In genomic region chr1:167690053-167690452, GRCh38 we compare ENCODE assay signal across 17 cellular contexts. TPM values are rescaled to one million over a fixed set of nuclear protein-coding genes. Genes with fewer than 3 reads are reported as not detected.
A peak's percentile ranks its signal among the peaks of the same experiment; 100 is the strongest.
DNase-seq lines count a peak whose midpoint lies in the region; ATAC-seq and TF ChIP-seq lines count a peak whose summit lies in the region.
"Had no signal": no experiment of that assay in that cellular context is flagged by ENCODE, and none has a peak within 500 bp of the region (broad histone marks: within the 10 kb centered on the region; RNA-seq: fewer than 3 reads in every experiment).

No MANE protein-coding gene starts in this region.

- intact Hi-C loops in activated CD8-positive, alpha-beta T cell treated with anti-CD3 and anti-CD28 coated beads for 36 hours (cut with micrococcal nuclease): no loop called here
- intact Hi-C loops in adrenal gland (cut with DNase I): no loop called here

- no peak for DNase-seq in activated CD8-positive, alpha-beta T cell treated with anti-CD3 and anti-CD28 coated beads for 36 hours
- no peak for DNase-seq in activated CD8-positive, alpha-beta T cell treated with anti-CD3 and anti-CD28 coated beads, Interleukin-2, amount 10 ng/mL, durations not matched to agents 7 days and 5 days
- no peak for DNase-seq in CD8-positive, alpha-beta memory T cell
- no peak for DNase-seq in activated naive CD8-positive, alpha-beta T cell treated with anti-CD3 and anti-CD28 coated beads for 36 hours
- no peak for DNase-seq in stimulated activated naive B cell treated with anti-CD40 and anti-IgM and Interleukin-4, amounts not matched to agents 10 μg/mL and 1 μg/mL and 100 μg/mL, for 72 hours
- DNase-seq in adrenal gland (no peak), NCI-H187 treated with DMSO at 0.1 percent for 48 hours (lab: John Stamatoyannopoulos, UW) (no peak), NCI-H1694 (lab: John Stamatoyannopoulos, UW) (no peak)
- DNase-seq: AML-193; CD4-positive, alpha-beta T cell; MV-4-11; NCI-H146; NCI-H2107; NCI-H69 had no signal

- H3K4me1 Mint-ChIP-seq in activated CD8-positive, alpha-beta T cell treated with anti-CD3 and anti-CD28 coated beads for 36 hours (ENCODE audit: low read depth): peaks cover 22% of the 10 kb centered on the region
- H3K4me1 Mint-ChIP-seq in activated CD8-positive, alpha-beta T cell treated with anti-CD3 and anti-CD28 coated beads, Interleukin-2, amount 10 ng/mL, durations not matched to agents 7 days and 5 days (ENCODE audit: low read depth): peaks cover 8% of the 10 kb centered on the region
- peaks cover 16 to 32% (median 19%) of the 10 kb centered on the region in 3 donors for H3K4me1 Mint-ChIP-seq in CD8-positive, alpha-beta memory T cell
- H3K4me1 Mint-ChIP-seq in activated naive CD8-positive, alpha-beta T cell treated with anti-CD3 and anti-CD28 coated beads for 36 hours: peaks cover 29% of the 10 kb centered on the region
- peaks cover 49 to 73% of the 10 kb centered on the region in 2 donors for H3K4me1 Mint-ChIP-seq in stimulated activated naive B cell treated with anti-CD40 and anti-IgM and Interleukin-4, amounts not matched to agents 10 μg/mL and 1 μg/mL and 100 μg/mL, for 72 hours

- no peaks in the 10 kb centered on the region for H3K9me3 ChIP-seq in CD8-positive, alpha-beta memory T cell (ENCODE audit: low read length)
- H3K9me3 ChIP-seq in adrenal gland (replicated peaks in 1 of 3): no peaks in the 10 kb centered on the region

- no peaks in the 10 kb centered on the region for H3K27me3 Mint-ChIP-seq in activated CD8-positive, alpha-beta T cell treated with anti-CD3 and anti-CD28 coated beads for 36 hours
- H3K27me3 Mint-ChIP-seq in activated CD8-positive, alpha-beta T cell treated with anti-CD3 and anti-CD28 coated beads, Interleukin-2, amount 10 ng/mL, durations not matched to agents 7 days and 5 days (ENCODE audit: low read depth): no peaks in the 10 kb centered on the region
- H3K27me3 Mint-ChIP-seq in CD8-positive, alpha-beta memory T cell: no peaks in the 10 kb centered on the region
- H3K27me3 Mint-ChIP-seq in activated naive CD8-positive, alpha-beta T cell treated with anti-CD3 and anti-CD28 coated beads for 36 hours: no peaks in the 10 kb centered on the region
- no peaks in the 10 kb centered on the region for H3K27me3 Mint-ChIP-seq in stimulated activated naive B cell treated with anti-CD40 and anti-IgM and Interleukin-4, amounts not matched to agents 10 μg/mL and 1 μg/mL and 100 μg/mL, for 72 hours
- H3K27me3 Mint-ChIP-seq: CD4-positive, alpha-beta T cell had no signal

- no peak for TF ChIP-seq POLR2A in adrenal gland (IDR thresholded peaks at IDR 0.05)

- WGBS in adrenal gland, 4 donors: 81 to 93% (median 89%) methylated on average over 4 of the region's 4 CpGs

- TF ChIP-seq CTCF in activated CD8-positive, alpha-beta T cell treated with anti-CD3 and anti-CD28 coated beads for 36 hours (IDR thresholded peaks at IDR 0.05): no peak
- no peak for TF ChIP-seq CTCF in adrenal gland (IDR thresholded peaks at IDR 0.05)

- CTCF ChIA-PET in activated CD8-positive, alpha-beta T cell treated with anti-CD3 and anti-CD28 coated beads for 36 hours (lab: Charles Lee): interaction anchor here (1.2 to 2.8 kb wide), 2 partner anchors 16 to 90 kb away, joined by 3 to 15 read pairs; no protein-coding TSS in a partner anchor
- CTCF ChIA-PET in activated CD8-positive, alpha-beta T cell treated with anti-CD3 and anti-CD28 coated beads, Interleukin-2, amount 10 ng/mL, durations not matched to agents 7 days and 5 days (lab: Charles Lee): interaction anchor here (1.8 kb wide), 1 partner anchor 90 kb away, joined by 10 read pairs; no protein-coding TSS in a partner anchor
- CTCF ChIA-PET in CD8-positive, alpha-beta memory T cell (lab: Charles Lee): interaction anchor here (1.0 to 1.8 kb wide), 4 partner anchors 53 to 133 kb away, joined by 3 to 16 read pairs (median 4); no protein-coding TSS in a partner anchor

- H3K4me3 ChIP-seq in CD8-positive, alpha-beta memory T cell (ENCODE audit: low read length): no peak overlapping the region
- H3K4me3 ChIP-seq in adrenal gland: no peak overlapping the region
- H3K4me3 ChIP-seq: GM23338 had no signal

- H3K4me3 Mint-ChIP-seq in activated CD8-positive, alpha-beta T cell treated with anti-CD3 and anti-CD28 coated beads for 36 hours: no peak overlapping the region
- no peak overlapping the region for H3K4me3 Mint-ChIP-seq in activated CD8-positive, alpha-beta T cell treated with anti-CD3 and anti-CD28 coated beads, Interleukin-2, amount 10 ng/mL, durations not matched to agents 7 days and 5 days
- no peak overlapping the region for H3K4me3 Mint-ChIP-seq in CD8-positive, alpha-beta memory T cell
- H3K4me3 Mint-ChIP-seq in activated naive CD8-positive, alpha-beta T cell treated with anti-CD3 and anti-CD28 coated beads for 36 hours: no peak overlapping the region
- H3K4me3 Mint-ChIP-seq in stimulated activated naive B cell treated with anti-CD40 and anti-IgM and Interleukin-4, amounts not matched to agents 10 μg/mL and 1 μg/mL and 100 μg/mL, for 72 hours: no peak overlapping the region
- H3K4me3 Mint-ChIP-seq: CD4-positive, alpha-beta T cell; GM23338 had no signal

- peaks cover 83% of the 10 kb centered on the region for H3K36me3 ChIP-seq in CD8-positive, alpha-beta memory T cell (ENCODE audit: insufficient read depth, low read length)
- peaks cover 0 to 6% of the 10 kb centered on the region in 2 donors for H3K36me3 ChIP-seq in adrenal gland (replicated peaks in 1 of 2)

- no peaks in the 10 kb centered on the region for H3K27me3 ChIP-seq in CD8-positive, alpha-beta memory T cell (ENCODE audit: insufficient read depth, low read length, poor library complexity, severe bottlenecking)
- no peaks in the 10 kb centered on the region for H3K27me3 ChIP-seq in adrenal gland

- POLR2A ChIA-PET in activated CD8-positive, alpha-beta T cell treated with anti-CD3 and anti-CD28 coated beads for 36 hours (lab: Charles Lee): interaction anchor here (0.6 to 0.9 kb wide), 2 partner anchors 21 to 52 kb away, joined by 3 read pairs; no protein-coding TSS in a partner anchor
- POLR2A ChIA-PET in activated CD8-positive, alpha-beta T cell treated with anti-CD3 and anti-CD28 coated beads, Interleukin-2, amount 10 ng/mL, durations not matched to agents 7 days and 5 days (lab: Charles Lee): no interaction called here
- POLR2A ChIA-PET in CD8-positive, alpha-beta memory T cell (lab: Charles Lee): no interaction called here

- H3K36me3 Mint-ChIP-seq in activated CD8-positive, alpha-beta T cell treated with anti-CD3 and anti-CD28 coated beads for 36 hours (ENCODE audit: low read depth): peaks cover 52% of the 10 kb centered on the region
- peaks cover 85% of the 10 kb centered on the region for H3K36me3 Mint-ChIP-seq in activated CD8-positive, alpha-beta T cell treated with anti-CD3 and anti-CD28 coated beads, Interleukin-2, amount 10 ng/mL, durations not matched to agents 7 days and 5 days (ENCODE audit: low read depth)
- H3K36me3 Mint-ChIP-seq in CD8-positive, alpha-beta memory T cell: peaks cover 3 to 91% (median 40%) of the 10 kb centered on the region in 3 donors
- H3K36me3 Mint-ChIP-seq in activated naive CD8-positive, alpha-beta T cell treated with anti-CD3 and anti-CD28 coated beads for 36 hours: peaks cover 23% of the 10 kb centered on the region
- peaks cover 48 to 72% of the 10 kb centered on the region in 2 donors for H3K36me3 Mint-ChIP-seq in stimulated activated naive B cell treated with anti-CD40 and anti-IgM and Interleukin-4, amounts not matched to agents 10 μg/mL and 1 μg/mL and 100 μg/mL, for 72 hours

- ATAC-seq in activated CD8-positive, alpha-beta T cell treated with anti-CD3 and anti-CD28 coated beads for 36 hours: no peak
- ATAC-seq in activated CD8-positive, alpha-beta T cell treated with anti-CD3 and anti-CD28 coated beads, Interleukin-2, amount 10 ng/mL, durations not matched to agents 7 days and 5 days: no peak
- no peak for ATAC-seq in stimulated activated naive B cell treated with anti-CD40 and anti-IgM and Interleukin-4, amounts not matched to agents 10 μg/mL and 1 μg/mL and 100 μg/mL, for 72 hours (replicated peaks)
- ATAC-seq: GM23338, PC-3 had no signal

- no peak overlapping the region for H3K27ac ChIP-seq in CD8-positive, alpha-beta memory T cell (ENCODE audit: low read depth, low read length)
- H3K27ac ChIP-seq in adrenal gland: peak overlapping the region in 1 of 5 donors; percentile 28
- H3K27ac ChIP-seq: HL-60 had no signal

- peak overlapping the region; percentile 65 for H3K27ac Mint-ChIP-seq in activated CD8-positive, alpha-beta T cell treated with anti-CD3 and anti-CD28 coated beads for 36 hours
- no peak overlapping the region for H3K27ac Mint-ChIP-seq in activated CD8-positive, alpha-beta T cell treated with anti-CD3 and anti-CD28 coated beads, Interleukin-2, amount 10 ng/mL, durations not matched to agents 7 days and 5 days
- peak overlapping the region in 5 of 8 donors; percentile 24 to 73 (median 58) for H3K27ac Mint-ChIP-seq in CD8-positive, alpha-beta memory T cell
- peak overlapping the region; percentile 66 for H3K27ac Mint-ChIP-seq in activated naive CD8-positive, alpha-beta T cell treated with anti-CD3 and anti-CD28 coated beads for 36 hours
- peak overlapping the region; percentile 78 for H3K27ac Mint-ChIP-seq in stimulated activated naive B cell treated with anti-CD40 and anti-IgM and Interleukin-4, amounts not matched to agents 10 μg/mL and 1 μg/mL and 100 μg/mL, for 72 hours
- H3K27ac Mint-ChIP-seq: CD4-positive, alpha-beta T cell; GM23338 had no signal

- H3K9me3 Mint-ChIP-seq in activated CD8-positive, alpha-beta T cell treated with anti-CD3 and anti-CD28 coated beads for 36 hours: no peaks in the 10 kb centered on the region
- no peaks in the 10 kb centered on the region for H3K9me3 Mint-ChIP-seq in activated CD8-positive, alpha-beta T cell treated with anti-CD3 and anti-CD28 coated beads, Interleukin-2, amount 10 ng/mL, durations not matched to agents 7 days and 5 days (ENCODE audit: insufficient read depth)
- no peaks in the 10 kb centered on the region for H3K9me3 Mint-ChIP-seq in CD8-positive, alpha-beta memory T cell
- no peaks in the 10 kb centered on the region for H3K9me3 Mint-ChIP-seq in activated naive CD8-positive, alpha-beta T cell treated with anti-CD3 and anti-CD28 coated beads for 36 hours
- no peaks in the 10 kb centered on the region for H3K9me3 Mint-ChIP-seq in stimulated activated naive B cell treated with anti-CD40 and anti-IgM and Interleukin-4, amounts not matched to agents 10 μg/mL and 1 μg/mL and 100 μg/mL, for 72 hours
- H3K9me3 Mint-ChIP-seq: CD4-positive, alpha-beta T cell; GM23338 had no signal

- H3K4me1 ChIP-seq in CD8-positive, alpha-beta memory T cell (ENCODE audit: insufficient read depth, low read length): peaks cover 4% of the 10 kb centered on the region
- peaks cover 13 to 30% of the 10 kb centered on the region in 2 donors for H3K4me1 ChIP-seq in adrenal gland (replicated peaks in 1 of 2)

RNA-seq across cellular contexts. Expression of gene MPZL1, which starts 31.7 kb away (rescaled TPM):
- total RNA-seq in activated CD8-positive, alpha-beta T cell treated with anti-CD3 and anti-CD28 coated beads for 36 hours: 10 to 100 TPM; 14.8 to 15.4 TPM
- 10 to 100 TPM; 12.5 to 13.6 TPM for total RNA-seq in activated CD8-positive, alpha-beta T cell treated with anti-CD3 and anti-CD28 coated beads, Interleukin-2, amount 10 ng/mL, durations not matched to agents 7 days and 5 days
- 10 to 100 TPM; 15.6 to 17.9 TPM for total RNA-seq in CD8-positive, alpha-beta memory T cell
- 8.2 TPM for polyA plus RNA-seq in CD8-positive, alpha-beta memory T cell
- 10 to 100 TPM; 15.9 to 17.3 TPM for total RNA-seq in activated naive CD8-positive, alpha-beta T cell treated with anti-CD3 and anti-CD28 coated beads for 36 hours
- 100 to 1,000 TPM in 1 of 8 donors, 10 to 100 TPM in 7; 32.5 to 101 (median 65.0) TPM for total RNA-seq in adrenal gland
- polyA plus RNA-seq in adrenal gland: 10 to 100 TPM; 12.1 to 87.5 (median 20.6) TPM
